1 cellular context compared by ENCODE assay signal in genomic region chr2:64975232-64975791, GRCh38.
TF ChIP-seq lines count a peak whose summit lies in the region.

No MANE protein-coding gene starts in this region.

TF ChIP-seq in HepG2, 621 proteins besides CTCF, POLR2A, EP300 and RAD21 (continued from another document):
- no peak; the same call in 1 of the 2 replicates for TF ChIP-seq ZBTB26 (CRISPR knock-in tag; IDR thresholded peaks at IDR 0.05; ENCODE audit: borderline replicate concordance)
- no peak for TF ChIP-seq CENPT (CRISPR knock-in tag; IDR thresholded peaks at IDR 0.05; ENCODE audit: low read depth)
- TF ChIP-seq ZIK1 (CRISPR knock-in tag; IDR thresholded peaks at IDR 0.05; ENCODE audit: borderline replicate concordance, low read depth) = no peak
- TF ChIP-seq DNMT3B (CRISPR knock-in tag; conservative IDR thresholded peaks at IDR 0.05) = 0 out of 2 replicates have a peak, but pooled peaks have one; percentile 32
- no peak for TF ChIP-seq ZBTB49 (CRISPR knock-in tag; IDR thresholded peaks at IDR 0.05; ENCODE audit: borderline replicate concordance)
- peak; percentile 21 for TF ChIP-seq ASH2L (IDR thresholded peaks at IDR 0.05; ENCODE audit: insufficient read length, low read depth, low read length)
- peak; percentile 77; the same call in 1 of the 2 replicates for TF ChIP-seq HNRNPL (IDR thresholded peaks at IDR 0.05; ENCODE audit: low read depth, low read length)
- TF ChIP-seq PHF21A (CRISPR knock-in tag; IDR thresholded peaks at IDR 0.05) = no peak
- TF ChIP-seq JUN (CRISPR knock-in tag; IDR thresholded peaks at IDR 0.05) = peak; percentile 89; the same call in 1 of the 2 replicates
- peak; percentile 33; the same call in 1 of the 2 replicates for TF ChIP-seq YEATS2 (CRISPR knock-in tag; IDR thresholded peaks at IDR 0.05; ENCODE audit: borderline replicate concordance)
- TF ChIP-seq ZNF281 (CRISPR knock-in tag; IDR thresholded peaks at IDR 0.05; ENCODE audit: borderline replicate concordance) = peak; percentile 61; the same call in 1 of the 2 replicates
- no peak for TF ChIP-seq LCORL (IDR thresholded peaks at IDR 0.05)
- peak; percentile 65; the same call in 1 of the 2 replicates for TF ChIP-seq LCORL (CRISPR knock-in tag; IDR thresholded peaks at IDR 0.05)
- TF ChIP-seq FOSL2 (CRISPR knock-in tag; IDR thresholded peaks at IDR 0.05) = peak; percentile 99
- TF ChIP-seq ZNF816 (CRISPR knock-in tag; IDR thresholded peaks at IDR 0.05; ENCODE audit: borderline replicate concordance) = no peak
- peak; percentile 74 for TF ChIP-seq SALL1 (CRISPR knock-in tag; IDR thresholded peaks at IDR 0.05)
- TF ChIP-seq XRCC5 (optimal IDR thresholded peaks at IDR 0.05; ENCODE audit: low read length) = peak; percentile 67
- TF ChIP-seq FOSL1 (CRISPR knock-in tag; IDR thresholded peaks at IDR 0.05; ENCODE audit: borderline replicate concordance) = peak; percentile 78; the same call in 1 of the 2 replicates
- TF ChIP-seq TBX2 (CRISPR knock-in tag; IDR thresholded peaks at IDR 0.05; ENCODE audit: borderline replicate concordance) = peak; percentile 64; the same call in 1 of the 2 replicates
- TF ChIP-seq TEAD3 (CRISPR knock-in tag; optimal IDR thresholded peaks at IDR 0.05; ENCODE audit: borderline replicate concordance) = peak; percentile 88
- TF ChIP-seq ATRX (CRISPR knock-in tag; IDR thresholded peaks at IDR 0.05; ENCODE audit: borderline replicate concordance) = no peak
- TF ChIP-seq NCOA2 (CRISPR knock-in tag; IDR thresholded peaks at IDR 0.05) = peak; percentile 20; the same call in 1 of the 2 replicates
- peak; percentile 23; the same call in 1 of the 2 replicates for TF ChIP-seq MAFF (IDR thresholded peaks at IDR 0.05; ENCODE audit: low read depth, low read length)
- peak; percentile 77 for TF ChIP-seq GATAD2A (CRISPR knock-in tag; IDR thresholded peaks at IDR 0.05)
